ENCODE assay signal across 13 cellular contexts in genomic region chrX:71632923-71633657, GRCh38. TPM values are rescaled to one million over a fixed set of nuclear protein-coding genes. Genes with fewer than 3 reads are reported as not detected.
DNase-seq lines count a peak whose midpoint lies in the region; ATAC-seq and TF ChIP-seq lines count a peak whose summit lies in the region.
"Had no signal": no experiment of that assay in that cellular context is flagged by ENCODE, and none has a peak within 500 bp of the region (broad histone marks: within the 10 kb centered on the region; RNA-seq: fewer than 3 reads in every experiment).

No MANE protein-coding gene starts in this region.

- no peaks in the 10 kb centered on the region for H3K27me3 ChIP-seq in CD4-positive, alpha-beta memory T cell (ENCODE audit: insufficient read depth, low read length)
- H3K27me3 ChIP-seq: hepatocyte, pancreas had no signal

- no peak overlapping the region for H3K4me3 ChIP-seq in CD4-positive, alpha-beta memory T cell (ENCODE audit: low read length in 2 of 2)
- H3K4me3 ChIP-seq: hepatocyte, pancreas had no signal

- no peak overlapping the region for H3K4me3 Mint-ChIP-seq in stimulated activated memory B cell treated with anti-CD40 and anti-IgM and Interleukin-4, amounts not matched to agents 10 μg/mL and 1 μg/mL and 100 μg/mL, for 72 hours
- no peak overlapping the region for H3K4me3 Mint-ChIP-seq in WTC11
- H3K4me3 Mint-ChIP-seq in CD4-positive, alpha-beta memory T cell = no peak overlapping the region

- H3K36me3 ChIP-seq in CD4-positive, alpha-beta memory T cell (ENCODE audit: insufficient read depth, low read length) = no peaks in the 10 kb centered on the region
- H3K36me3 ChIP-seq: pancreas had no signal

- H3K9me3 ChIP-seq in CD4-positive, alpha-beta memory T cell (ENCODE audit: control insufficient read depth in 1 of 2, low read length in 2 of 2) = no peaks in the 10 kb centered on the region
- H3K9me3 ChIP-seq: pancreas had no signal

- H3K9me3 Mint-ChIP-seq in stimulated activated memory B cell treated with anti-CD40 and anti-IgM and Interleukin-4, amounts not matched to agents 10 μg/mL and 1 μg/mL and 100 μg/mL, for 72 hours = no peaks in the 10 kb centered on the region
- no peaks in the 10 kb centered on the region for H3K9me3 Mint-ChIP-seq in WTC11
- no peaks in the 10 kb centered on the region for H3K9me3 Mint-ChIP-seq in CD4-positive, alpha-beta memory T cell

- DNase-seq in NCI-H524 (lab: John Stamatoyannopoulos, UW) = peak; percentile 81 to 88
- no peak for DNase-seq in activated CD4-positive, alpha-beta T cell treated with anti-CD3 and anti-CD28 coated beads for 1 hour
- DNase-seq in WTC11 (ENCODE audit: low spot score) = no peak
- DNase-seq in CD4-positive, alpha-beta memory T cell = no peak
- DNase-seq: activated CD4-positive, CD25-positive, alpha-beta regulatory T cell treated with anti-CD3 and anti-CD28 coated beads, Interleukin-2, amount 50 U/mL, for 72 hours; pancreas; stimulated activated CD4-positive, alpha-beta T cell treated with anti-CD3 and anti-CD28 coated beads, Interleukin-1b, Interleukin-23, amount 100 ng/mL, for 48 hours; stimulated activated naive CD8-positive, alpha-beta T cell treated with anti-CD3 and anti-CD28 coated beads, Interleukin-15, Interleukin-2, amounts not matched to agents 100 U/mL and 50 U/mL, for 24 hours had no signal

- H3K4me1 Mint-ChIP-seq in stimulated activated memory B cell treated with anti-CD40 and anti-IgM and Interleukin-4, amounts not matched to agents 10 μg/mL and 1 μg/mL and 100 μg/mL, for 72 hours = peaks cover 28% of the 10 kb centered on the region
- no peaks in the 10 kb centered on the region for H3K4me1 Mint-ChIP-seq in WTC11
- H3K4me1 Mint-ChIP-seq in CD4-positive, alpha-beta memory T cell = peaks cover 0 to 23% (median 13%) of the 10 kb centered on the region in 4 donors

- intact Hi-C loops in CD4-positive, alpha-beta memory T cell (cut with micrococcal nuclease) = no loop called here

- POLR2A ChIA-PET in WTC11 (lab: Charles Lee) = no interaction called here
- POLR2A ChIA-PET in CD4-positive, alpha-beta memory T cell (lab: Charles Lee; ENCODE audit: partially characterized antibody) = interaction anchor here (1.7 kb wide), 1 partner anchor 16 kb away, joined by 6 read pairs; the partner anchor contains the start of gene CXCR3

- ATAC-seq in GM19438 (IDR thresholded peaks at IDR 0.05; ENCODE audit: low read depth, unreplicated experiment) = peak; percentile 43
- peak; percentile 53 for ATAC-seq in HG03342 (IDR thresholded peaks at IDR 0.05; ENCODE audit: unreplicated experiment)
- ATAC-seq in stimulated activated memory B cell treated with anti-CD40 and anti-IgM and Interleukin-4, amounts not matched to agents 10 μg/mL and 1 μg/mL and 100 μg/mL, for 72 hours = peak; percentile 48
- ATAC-seq in WTC11 = no peak
- ATAC-seq: pancreas; stimulated activated naive CD8-positive, alpha-beta T cell treated with anti-CD3 and anti-CD28 coated beads, Interleukin-15, Interleukin-2, amounts not matched to agents 100 U/mL and 50 U/mL, for 24 hours had no signal

- no peaks in the 10 kb centered on the region for H3K27me3 Mint-ChIP-seq in stimulated activated memory B cell treated with anti-CD40 and anti-IgM and Interleukin-4, amounts not matched to agents 10 μg/mL and 1 μg/mL and 100 μg/mL, for 72 hours
- H3K27me3 Mint-ChIP-seq in WTC11 (ENCODE audit: low read depth) = no peaks in the 10 kb centered on the region
- no peaks in the 10 kb centered on the region for H3K27me3 Mint-ChIP-seq in CD4-positive, alpha-beta memory T cell

- no peak overlapping the region for H3K27ac ChIP-seq in CD4-positive, alpha-beta memory T cell (ENCODE audit: low read depth, low read length)
- H3K27ac ChIP-seq: hepatocyte, pancreas had no signal

- CTCF ChIA-PET in WTC11 (lab: Charles Lee) = no interaction called here
- CTCF ChIA-PET in CD4-positive, alpha-beta memory T cell (lab: Charles Lee; ENCODE audit: partially characterized antibody) = interaction anchor here (0.6 to 2.2 kb wide), 3 partner anchors 11 to 92 kb away, joined by 3 to 5 read pairs (median 5); partner anchors contain the start of gene CXCR3

- H3K27ac Mint-ChIP-seq in stimulated activated memory B cell treated with anti-CD40 and anti-IgM and Interleukin-4, amounts not matched to agents 10 μg/mL and 1 μg/mL and 100 μg/mL, for 72 hours = peak overlapping the region; percentile 78
- no peak overlapping the region for H3K27ac Mint-ChIP-seq in WTC11
- H3K27ac Mint-ChIP-seq in CD4-positive, alpha-beta memory T cell = peak overlapping the region in 1 of 7 donors; percentile 57

- H3K4me1 ChIP-seq in CD4-positive, alpha-beta memory T cell (ENCODE audit: insufficient read depth, low read length) = peaks cover 27% of the 10 kb centered on the region
- H3K4me1 ChIP-seq: pancreas had no signal

- no peak for TF ChIP-seq CTCF in WTC11 (IDR thresholded peaks at IDR 0.05)

- no peaks in the 10 kb centered on the region for H3K36me3 Mint-ChIP-seq in stimulated activated memory B cell treated with anti-CD40 and anti-IgM and Interleukin-4, amounts not matched to agents 10 μg/mL and 1 μg/mL and 100 μg/mL, for 72 hours
- no peaks in the 10 kb centered on the region for H3K36me3 Mint-ChIP-seq in WTC11
- no peaks in the 10 kb centered on the region for H3K36me3 Mint-ChIP-seq in CD4-positive, alpha-beta memory T cell

TF ChIP-seq in WTC11, 78 proteins besides CTCF, POLR2A, EP300 and RAD21 (continues in another document):
- no peak for TF ChIP-seq ZSCAN18 (CRISPR knock-in tag; IDR thresholded peaks at IDR 0.05)
- TF ChIP-seq MAX (CRISPR knock-in tag; IDR thresholded peaks at IDR 0.05) = no peak
- no peak for TF ChIP-seq NFATC4 (CRISPR knock-in tag; IDR thresholded peaks at IDR 0.05)
- TF ChIP-seq CREB1 (CRISPR knock-in tag; IDR thresholded peaks at IDR 0.05) = no peak
- no peak for TF ChIP-seq ZNF512 (CRISPR knock-in tag; IDR thresholded peaks at IDR 0.05; ENCODE audit: borderline replicate concordance)
- TF ChIP-seq ATF2 (CRISPR knock-in tag; IDR thresholded peaks at IDR 0.05; ENCODE audit: borderline replicate concordance, low read depth) = no peak

RNA-seq across cellular contexts. Expression of gene CXCR3, which starts 14.8 kb away (rescaled TPM):
- total RNA-seq in WTC11 (2021) = 0.11 TPM in 1 of 3 replicates, not detected in the others
- 10 to 100 TPM; 28.5 to 32.5 TPM for total RNA-seq in CD4-positive, alpha-beta memory T cell
- polyA plus RNA-seq in CD4-positive, alpha-beta memory T cell = 100 to 1,000 TPM in 1 of 2 donors, 10 to 100 TPM in 1; 45.6 to 153 TPM
- total RNA-seq: hepatocyte, LHCN-M2 had no signal
- polyA plus RNA-seq: hepatocyte had no signal

RNA-seq across cellular contexts. Expression of gene GCNA, which starts 54.9 kb away (rescaled TPM):
- 1.0 to 1.6 TPM (median 1.3 TPM) in 3 replicates for total RNA-seq in WTC11 (2021)
- 10 to 100 TPM; 10.2 to 11.4 TPM for total RNA-seq in CD4-positive, alpha-beta memory T cell
- polyA plus RNA-seq in CD4-positive, alpha-beta memory T cell = under 1 TPM in 1 of 2 donors, not detected in 1; 0.40 TPM

Comparison
In these comparisons a context has a peak if more than half of its experiments do, and no peak if none do; other contexts are left out.
1. DNase-seq: peak in NCI-H524 (2 of 2); none in activated CD4-positive, alpha-beta T cell treated with anti-CD3 and anti-CD28 coated beads for 1 hour (single experiment), WTC11 (single experiment) and CD4-positive, alpha-beta memory T cell (0 of 5).
2. RNA of gene CXCR3, which starts 14.8 kb away (total RNA-seq): 28.5 to 32.5 TPM in CD4-positive, alpha-beta memory T cell; 0.11 TPM in WTC11; every median in the first group is over 10 times any median in the second.